15 cellular contexts compared by ENCODE assay signal in genomic region chr17:71057448-71057847, GRCh38.
"Had no signal": no experiment of that assay in that cellular context is flagged by ENCODE, and none has a peak within 500 bp of the region (broad histone marks: within the 10 kb centered on the region; RNA-seq: fewer than 3 reads in every experiment).

No MANE protein-coding gene starts in this region.

- H3K9me3 ChIP-seq: adrenal gland had no signal

- H3K27ac ChIP-seq: adrenal gland, cardiac muscle cell, dorsolateral prefrontal cortex, foreskin keratinocyte, parathyroid adenoma, VCaP had no signal

- H2AFZ ChIP-seq: parathyroid adenoma had no signal

- DNase-seq: activated CD4-positive, alpha-beta memory T cell treated with anti-CD3 and anti-CD28 coated beads for 36 hours; activated CD8-positive, alpha-beta memory T cell treated with anti-CD3 and anti-CD28 coated beads, Interleukin-2, amount 10 ng/mL, durations not matched to agents 7 days and 5 days; activated effector memory CD4-positive, alpha-beta T cell treated with Interleukin-2 at 50 U/mL for 16 hours; activated T-cell treated with anti-CD3 and anti-CD28 coated beads, Interleukin-2, amount 50 U/mL, for 24 hours; adrenal gland; dorsolateral prefrontal cortex; endodermal cell; foreskin keratinocyte; T-helper 1 cell; T1000 had no signal

- H3K79me2 ChIP-seq: parathyroid adenoma had no signal

- H3K4me1 ChIP-seq: adrenal gland, foreskin keratinocyte, parathyroid adenoma had no signal

- FAIRE-seq: urothelium cell line had no signal

- H3K36me3 ChIP-seq: adrenal gland, cardiac muscle cell had no signal

- H3K4me3 ChIP-seq: adrenal gland, cardiac muscle cell, dorsolateral prefrontal cortex had no signal

- ATAC-seq: activated CD8-positive, alpha-beta memory T cell treated with anti-CD3 and anti-CD28 coated beads, Interleukin-2, amount 10 ng/mL, durations not matched to agents 7 days and 5 days; foreskin keratinocyte; stimulated activated effector memory CD8-positive, alpha-beta T cell treated with anti-CD3 and anti-CD28 coated beads, Interleukin-12 subunit alpha, Interleukin-12 subunit beta, amount 100 ng/mL, for 72 hours had no signal

- H3K27me3 ChIP-seq: adrenal gland, cardiac muscle cell, foreskin keratinocyte had no signal

- H3K9ac ChIP-seq: parathyroid adenoma had no signal
